ENCODE assay signal across 19 cellular contexts in genomic region chr3:43753743-43754142, GRCh38.
DNase-seq lines count a peak whose midpoint lies in the region; ATAC-seq and TF ChIP-seq lines count a peak whose summit lies in the region.
"Had no signal": no experiment of that assay in that cellular context is flagged by ENCODE, and none has a peak within 500 bp of the region (broad histone marks: within the 10 kb centered on the region; RNA-seq: fewer than 3 reads in every experiment).

No MANE protein-coding gene starts in this region.

- intact Hi-C loops in A673 (cut with micrococcal nuclease; ENCODE audit: unreplicated experiment): no loop called here

- no TSS peak for BruUV-seq in A673 (replicated peaks; lab: Mats Ljungman, UMichigan)

- H3K9ac ChIP-seq in adipocyte (ENCODE audit: low read length): no peak overlapping the region

- TF ChIP-seq CTCF in A673 (conservative IDR thresholded peaks at IDR 0.05; ENCODE audit: low read depth, low read length): no peak

- DNase-seq in A673 (ENCODE audit: low spot score): peak; percentile 57
- peak; percentile 88 for DNase-seq in HS-27A (ENCODE audit: low read depth)
- DNase-seq in adipocyte (ENCODE audit: low read depth): peak; percentile 39
- peak; percentile 44 for DNase-seq in glomerular visceral epithelial cell (ENCODE audit: extremely low spot score)
- DNase-seq in activated CD4-positive, alpha-beta T cell treated with anti-CD3 and anti-CD28 coated beads for 1 hour: no peak
- DNase-seq: activated CD4-positive, alpha-beta memory T cell treated with anti-CD3 and anti-CD28 coated beads for 36 hours; AML-193; anterior cingulate cortex; DMS153; KG1; kidney; NCI-H1436; NCI-H510A; posterior cingulate gyrus had no signal

- ATAC-seq in HG03571 (IDR thresholded peaks at IDR 0.05; ENCODE audit: unreplicated experiment) (no peak), HG03460 (IDR thresholded peaks at IDR 0.05; ENCODE audit: unreplicated experiment) (no peak), GM21737 (IDR thresholded peaks at IDR 0.05; ENCODE audit: unreplicated experiment) (no peak)
- ATAC-seq: activated T-helper 17 cell treated with anti-CD3 and anti-CD28 coated beads, Interleukin-2, amount 50 U/mL, for 72 hours had no signal

- no peak overlapping the region for H3K4me3 ChIP-seq in A673 (ENCODE audit: low read depth, low read length, poor library complexity, severe bottlenecking)
- no peak overlapping the region for H3K4me3 ChIP-seq in adipocyte (ENCODE audit: low read length)
- H3K4me3 ChIP-seq: Peyer's patch had no signal

- POLR2A ChIA-PET in A673 (lab: Charles Lee; ENCODE audit: low non-redundant PET): interaction anchor here (0.7 kb wide), 2 partner anchors 338 to 369 kb away, joined by 3 to 8 read pairs; no protein-coding TSS in a partner anchor

- no peaks in the 10 kb centered on the region for H3K36me3 ChIP-seq in A673 (ENCODE audit: insufficient read depth, low read length, poor library complexity, severe bottlenecking)
- no peaks in the 10 kb centered on the region for H3K36me3 ChIP-seq in adipocyte (ENCODE audit: control insufficient read depth, insufficient read depth, low read length, severe bottlenecking)
- H3K36me3 ChIP-seq: Peyer's patch had no signal

- H3K27ac ChIP-seq in A673 (ENCODE audit: low read depth, low read length, poor library complexity, severe bottlenecking): no peak overlapping the region
- H3K27ac ChIP-seq: Peyer's patch had no signal

- H3K9me3 ChIP-seq in A673 (ENCODE audit: low read depth, low read length, poor library complexity, severe bottlenecking): no peaks in the 10 kb centered on the region
- no peaks in the 10 kb centered on the region for H3K9me3 ChIP-seq in adipocyte (ENCODE audit: control insufficient read depth, low read length)
- H3K9me3 ChIP-seq: Peyer's patch had no signal

- CTCF ChIA-PET in A673 (lab: Charles Lee): no interaction called here

- no peaks in the 10 kb centered on the region for H3K27me3 ChIP-seq in A673 (replicated peaks; ENCODE audit: insufficient read depth, low read depth, low read length, poor library complexity)
- H3K27me3 ChIP-seq in adipocyte (replicated peaks; ENCODE audit: control insufficient read depth, insufficient read depth, low read length): no peaks in the 10 kb centered on the region
- H3K27me3 ChIP-seq: Peyer's patch had no signal

- H3K4me1 ChIP-seq in A673 (ENCODE audit: insufficient read depth, low read length, poor library complexity, severe bottlenecking): no peaks in the 10 kb centered on the region
- H3K4me1 ChIP-seq in adipocyte (ENCODE audit: control insufficient read depth, insufficient read depth, low read length): peaks cover 31% of the 10 kb centered on the region
